In the genomic region with DNA sequence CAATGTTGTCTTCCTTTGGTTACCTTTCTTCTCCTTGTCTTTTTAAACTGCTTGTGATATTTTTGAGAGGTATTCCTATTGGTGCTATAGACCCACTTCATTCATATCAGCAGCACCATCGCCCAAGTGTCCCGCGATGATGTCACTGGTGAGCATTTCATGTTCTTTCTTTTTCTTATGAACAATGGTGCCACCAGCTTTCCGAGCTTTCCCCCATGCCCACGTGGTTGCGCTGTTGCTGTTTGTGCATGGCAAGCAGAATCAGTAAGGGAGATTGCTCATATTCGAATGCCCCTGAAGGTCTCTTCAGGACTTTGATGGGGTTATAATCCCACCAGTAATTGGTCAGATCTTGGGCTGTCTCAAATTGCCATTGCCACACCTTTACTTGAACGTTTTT, we compare ENCODE assay signal across 10 cellular contexts.
DNase-seq lines count a peak whose midpoint lies in the region; ATAC-seq and TF ChIP-seq lines count a peak whose summit lies in the region.
"Had no signal": no experiment of that assay in that cellular context is flagged by ENCODE, and none has a peak within 500 bp of the region (broad histone marks: within the 10 kb centered on the region; RNA-seq: fewer than 3 reads in every experiment).

No MANE protein-coding gene starts in this region.

- TF ChIP-seq CTCF in DND-41 (IDR thresholded peaks at IDR 0.05; ENCODE audit: borderline replicate concordance, extremely low read depth, low read length, poor library complexity, severe bottlenecking) = no peak

- ATAC-seq in DND-41 (ENCODE audit: insufficient read depth, low read depth) = no peak
- no peak for ATAC-seq in HG02571 (IDR thresholded peaks at IDR 0.05; ENCODE audit: unreplicated experiment)

- no peak overlapping the region for H3K27ac ChIP-seq in DND-41 (ENCODE audit: low read length)
- H3K27ac ChIP-seq: parathyroid adenoma had no signal

- no peak overlapping the region for H3K9ac ChIP-seq in DND-41 (ENCODE audit: low read depth, low read length)
- H3K9ac ChIP-seq: parathyroid adenoma had no signal

- no peaks in the 10 kb centered on the region for H3K9me3 ChIP-seq in DND-41 (ENCODE audit: insufficient read depth, low read length, severe bottlenecking)
- H3K9me3 ChIP-seq: MG63 had no signal

- peaks cover 3% of the 10 kb centered on the region; the same call in 1 of the 2 replicates for H3K4me1 ChIP-seq in DND-41 (ENCODE audit: insufficient read depth, low read length)
- H3K4me1 ChIP-seq: parathyroid adenoma had no signal

- DNase-seq in DND-41 (peak; percentile 5), M059J (ENCODE audit: low read depth) (peak; percentile 5), renal cortical epithelial cell (ENCODE audit: low read depth) (peak; percentile 18), NCI-H510A (lab: John Stamatoyannopoulos, UW) (no peak), SW 1271 (lab: John Stamatoyannopoulos, UW) (no peak), NCI-H748 treated with DMSO at 0.1 percent for 48 hours (lab: John Stamatoyannopoulos, UW) (no peak)
- DNase-seq in activated naive CD4-positive, alpha-beta T cell treated with anti-CD3 and anti-CD28 coated beads, Interleukin-2, amount 50 U/mL, for 16 hours = peak; percentile 45
- DNase-seq: MG63 had no signal

- no peak overlapping the region for H3K4me3 ChIP-seq in DND-41 (ENCODE audit: low read depth in 1 of 2, low read length in 2 of 2)
- H3K4me3 ChIP-seq: MG63 had no signal

- H3K36me3 ChIP-seq in DND-41 (ENCODE audit: insufficient read depth, low read length) = no peaks in the 10 kb centered on the region
- H3K36me3 ChIP-seq: MG63 had no signal

- no peak overlapping the region for H3K4me2 ChIP-seq in DND-41 (ENCODE audit: insufficient read depth, low read length)

- no peaks in the 10 kb centered on the region for H3K27me3 ChIP-seq in DND-41 (ENCODE audit: insufficient read depth, low read length, poor library complexity)
- H3K27me3 ChIP-seq: MG63 had no signal

- H3K79me2 ChIP-seq in DND-41 (ENCODE audit: insufficient read depth, low read length) = no peaks in the 10 kb centered on the region
- H3K79me2 ChIP-seq: parathyroid adenoma had no signal

- H2AFZ ChIP-seq in DND-41 (ENCODE audit: low read depth, low read length) = no peak overlapping the region
- H2AFZ ChIP-seq: parathyroid adenoma had no signal

- H4K20me1 ChIP-seq in DND-41 (ENCODE audit: insufficient read depth, low read length) = no peaks in the 10 kb centered on the region

Comparison
In these comparisons a context has a peak if more than half of its experiments do, and no peak if none do; other contexts are left out.
1. DNase-seq: peak in DND-41 (single experiment), M059J (single experiment), activated naive CD4-positive, alpha-beta T cell treated with anti-CD3 and anti-CD28 coated beads, Interleukin-2, amount 50 U/mL, for 16 hours (single experiment) and renal cortical epithelial cell (single experiment); none in NCI-H510A (single experiment), SW 1271 (0 of 2) and NCI-H748 treated with DMSO at 0.1 percent for 48 hours (single experiment).